ENCODE assay signal across 11 cellular contexts in the genomic region with DNA sequence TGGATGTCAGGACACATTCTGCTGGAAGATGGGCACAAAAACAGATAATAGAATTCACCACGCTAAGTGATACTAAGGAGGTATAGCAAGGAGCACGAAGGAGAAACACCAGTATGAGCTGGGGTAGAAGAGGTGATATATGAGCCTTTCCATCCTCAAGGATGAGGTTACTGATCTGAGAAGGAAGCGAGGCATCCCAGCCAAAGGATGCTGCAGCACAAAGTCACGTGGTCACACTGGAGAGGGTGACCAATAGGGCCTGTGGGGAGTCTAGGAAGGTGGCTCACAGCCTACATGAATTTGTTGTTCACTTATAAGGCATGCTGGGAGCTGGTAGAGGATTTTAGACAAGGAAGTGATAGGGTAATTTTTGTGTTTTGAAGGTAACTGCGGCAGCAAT. TPM values are rescaled to one million over a fixed set of nuclear protein-coding genes. Genes with fewer than 3 reads are reported as not detected.
DNase-seq lines count a peak whose midpoint lies in the region; ATAC-seq and TF ChIP-seq lines count a peak whose summit lies in the region.
"Had no signal": no experiment of that assay in that cellular context is flagged by ENCODE, and none has a peak within 500 bp of the region (broad histone marks: within the 10 kb centered on the region; RNA-seq: fewer than 3 reads in every experiment).

No MANE protein-coding gene starts in this region.

- peaks cover 0 to 7% (median 3%) of the 10 kb centered on the region in 5 donors for H3K9me3 Mint-ChIP-seq in CD8-positive, alpha-beta memory T cell
- peaks cover 8% of the 10 kb centered on the region for H3K9me3 Mint-ChIP-seq in HFFc6
- H3K9me3 Mint-ChIP-seq in activated CD4-positive, alpha-beta memory T cell treated with anti-CD3 and anti-CD28 coated beads for 36 hours: peaks cover 6% of the 10 kb centered on the region

- H3K27me3 Mint-ChIP-seq in CD8-positive, alpha-beta memory T cell: no peaks in the 10 kb centered on the region
- no peaks in the 10 kb centered on the region for H3K27me3 Mint-ChIP-seq in HFFc6 (ENCODE audit: insufficient read depth)
- H3K27me3 Mint-ChIP-seq in activated CD4-positive, alpha-beta memory T cell treated with anti-CD3 and anti-CD28 coated beads for 36 hours: no peaks in the 10 kb centered on the region

- H3K4me3 Mint-ChIP-seq in CD8-positive, alpha-beta memory T cell: peak overlapping the region in 4 of 7 donors; percentile 0 to 75 (median 10)
- H3K4me3 Mint-ChIP-seq in HFFc6: peak overlapping the region; percentile 91
- H3K4me3 Mint-ChIP-seq in activated CD4-positive, alpha-beta memory T cell treated with anti-CD3 and anti-CD28 coated beads for 36 hours: peak overlapping the region; percentile 88

- no peaks in the 10 kb centered on the region for H3K27me3 ChIP-seq in CD8-positive, alpha-beta memory T cell (ENCODE audit: insufficient read depth, low read length, poor library complexity, severe bottlenecking)
- no peaks in the 10 kb centered on the region for H3K27me3 ChIP-seq in iPS-18a (ENCODE audit: control insufficient read depth, insufficient read depth, low read length)

- no peaks in the 10 kb centered on the region for H3K36me3 ChIP-seq in CD8-positive, alpha-beta memory T cell (ENCODE audit: insufficient read depth, low read length)
- no peaks in the 10 kb centered on the region for H3K36me3 ChIP-seq in iPS-18a (ENCODE audit: control insufficient read depth, low read depth, low read length)

- POLR2A ChIA-PET in CD8-positive, alpha-beta memory T cell (lab: Charles Lee): no interaction called here
- POLR2A ChIA-PET in activated CD4-positive, alpha-beta memory T cell treated with anti-CD3 and anti-CD28 coated beads for 36 hours (lab: Charles Lee): interaction anchor here (1.4 kb wide), 1 partner anchor 22 kb away, joined by 4 read pairs; no protein-coding TSS in a partner anchor

- H3K4me3 ChIP-seq in CD8-positive, alpha-beta memory T cell (ENCODE audit: low read length): no peak overlapping the region
- H3K4me3 ChIP-seq in iPS-18a (ENCODE audit: low read length): peak overlapping the region; percentile 95

- peaks cover 0 to 2% (median 0%) of the 10 kb centered on the region in 3 donors for H3K36me3 Mint-ChIP-seq in CD8-positive, alpha-beta memory T cell
- H3K36me3 Mint-ChIP-seq in HFFc6 (ENCODE audit: low read depth): peaks cover 7% of the 10 kb centered on the region
- peaks cover 12% of the 10 kb centered on the region for H3K36me3 Mint-ChIP-seq in activated CD4-positive, alpha-beta memory T cell treated with anti-CD3 and anti-CD28 coated beads for 36 hours

- TF ChIP-seq CTCF in HFFc6 (IDR thresholded peaks at IDR 0.05): no peak

- H3K9ac ChIP-seq in iPS-18a (ENCODE audit: low read length): peak overlapping the region; percentile 98

- DNase-seq in CD8-positive, alpha-beta memory T cell: no peak
- no peak for DNase-seq in HFFc6
- no peak for DNase-seq in activated CD4-positive, alpha-beta memory T cell treated with anti-CD3 and anti-CD28 coated beads for 36 hours
- DNase-seq in effector CD8-positive, alpha-beta T cell (lab: John Stamatoyannopoulos, UW): no peak
- DNase-seq in activated CD4-positive, alpha-beta T cell treated with anti-CD3 and anti-CD28 coated beads for 48 hours: no peak
- DNase-seq in NCI-H2081 treated with DMSO at 0.1 percent for 48 hours (lab: John Stamatoyannopoulos, UW): no peak
- DNase-seq: activated CD8-positive, alpha-beta memory T cell treated with anti-CD3 and anti-CD28 coated beads for 24 hours; Kasumi-1; occipital lobe had no signal

- no peak for ATAC-seq in GM21526 (IDR thresholded peaks at IDR 0.05; ENCODE audit: low FRiP score, unreplicated experiment)

- H3K4me1 ChIP-seq in CD8-positive, alpha-beta memory T cell (ENCODE audit: insufficient read depth, low read length): peaks cover 11% of the 10 kb centered on the region
- peaks cover 8% of the 10 kb centered on the region for H3K4me1 ChIP-seq in iPS-18a (ENCODE audit: control insufficient read depth, low read depth, low read length)

- intact Hi-C loops in activated CD4-positive, alpha-beta memory T cell treated with anti-CD3 and anti-CD28 coated beads for 36 hours (cut with micrococcal nuclease): loop anchor here (2.0 to 5.0 kb wide), 3 partner anchors 18 to 213 kb away; partner anchors contain the start of genes ENTPD6 and NANP

- H3K27ac Mint-ChIP-seq in CD8-positive, alpha-beta memory T cell: peak overlapping the region in 3 of 8 donors; percentile 3 to 37 (median 19)
- H3K27ac Mint-ChIP-seq in HFFc6: peak overlapping the region; percentile 81
- H3K27ac Mint-ChIP-seq in activated CD4-positive, alpha-beta memory T cell treated with anti-CD3 and anti-CD28 coated beads for 36 hours: no peak overlapping the region

- CTCF ChIA-PET in CD8-positive, alpha-beta memory T cell (lab: Charles Lee): interaction anchor here (1.5 to 2.8 kb wide), 2 partner anchors 110 to 114 kb away, joined by 5 to 11 read pairs; no protein-coding TSS in a partner anchor
- CTCF ChIA-PET in activated CD4-positive, alpha-beta memory T cell treated with anti-CD3 and anti-CD28 coated beads for 36 hours (lab: Charles Lee): interaction anchor here (3.2 kb wide), 1 partner anchor 11 kb away, joined by 21 read pairs; no protein-coding TSS in a partner anchor

- no peaks in the 10 kb centered on the region for H3K9me3 ChIP-seq in CD8-positive, alpha-beta memory T cell (ENCODE audit: low read length)
- no peaks in the 10 kb centered on the region for H3K9me3 ChIP-seq in iPS-18a (ENCODE audit: control insufficient read depth, low read depth, low read length)

- H3K27ac ChIP-seq in CD8-positive, alpha-beta memory T cell (ENCODE audit: low read depth, low read length): no peak overlapping the region
- no peak overlapping the region for H3K27ac ChIP-seq in iPS-18a (ENCODE audit: low read length)

- peaks cover 11 to 22% (median 14%) of the 10 kb centered on the region in 3 donors for H3K4me1 Mint-ChIP-seq in CD8-positive, alpha-beta memory T cell
- peaks cover 21% of the 10 kb centered on the region for H3K4me1 Mint-ChIP-seq in HFFc6 (ENCODE audit: low read depth)
- H3K4me1 Mint-ChIP-seq in activated CD4-positive, alpha-beta memory T cell treated with anti-CD3 and anti-CD28 coated beads for 36 hours (ENCODE audit: low read depth): peaks cover 17% of the 10 kb centered on the region

RNA-seq across cellular contexts. Expression of gene GINS1, which starts 1.4 kb away (rescaled TPM):
- total RNA-seq in CD8-positive, alpha-beta memory T cell: 10 to 100 TPM; 26.0 to 31.2 TPM
- 0.74 TPM for polyA plus RNA-seq in CD8-positive, alpha-beta memory T cell
- total RNA-seq in HFFc6 (2021; fragmentation: NEBNext Ultra II Directional; extraction: Animal tissue kit (Norgen Biotek cat#: 25700)): 10 to 100 TPM in 5 of 6 experiments, 1 to 10 TPM in 1; 7.5 to 13.9 (median 11.7) TPM
- total RNA-seq in activated CD4-positive, alpha-beta memory T cell treated with anti-CD3 and anti-CD28 coated beads for 36 hours: 10 to 100 TPM; 31.5 to 32.3 TPM

RNA-seq across cellular contexts. Expression of gene ABHD12, which starts 18.3 kb away (rescaled TPM):
- total RNA-seq in CD8-positive, alpha-beta memory T cell: 10 to 100 TPM; 27.3 to 27.6 TPM
- polyA plus RNA-seq in CD8-positive, alpha-beta memory T cell: 35.0 TPM
- total RNA-seq in HFFc6 (2021; fragmentation: NEBNext Ultra II Directional; extraction: Animal tissue kit (Norgen Biotek cat#: 25700)): 100 to 1,000 TPM in 2 of 6 experiments, 10 to 100 TPM in 4; 87.0 to 103 (median 98.9) TPM
- 10 to 100 TPM; 22.3 to 24.1 TPM for total RNA-seq in activated CD4-positive, alpha-beta memory T cell treated with anti-CD3 and anti-CD28 coated beads for 36 hours

Comparison
In these comparisons a context has a peak if more than half of its experiments do, and no peak if none do; other contexts are left out.
1. H3K4me3 Mint-ChIP-seq: peak in every context shown above with its lines; median percentile 91 in HFFc6; 88 in activated CD4-positive, alpha-beta memory T cell treated with anti-CD3 and anti-CD28 coated beads for 36 hours; 10 in CD8-positive, alpha-beta memory T cell.